8 cellular contexts compared by ENCODE assay signal in genomic region chr9:10983251-10983650, GRCh38.
"Had no signal": no experiment of that assay in that cellular context is flagged by ENCODE, and none has a peak within 500 bp of the region (broad histone marks: within the 10 kb centered on the region; RNA-seq: fewer than 3 reads in every experiment).

No MANE protein-coding gene starts in this region.

- H3K4me1 Mint-ChIP-seq: GM23338, H9 had no signal

- H3K4me3 Mint-ChIP-seq: GM23338, H9 had no signal

- H3K27ac Mint-ChIP-seq: GM23338, H9 had no signal

- H3K4me3 ChIP-seq: GM23338, K562 had no signal

- FAIRE-seq: H1, H54, HTR-8/SVneo, K562 had no signal

- H3K9me3 Mint-ChIP-seq: GM23338 had no signal

- DNase-seq: H9, HCEC 1CT, IMR-90 had no signal
